8 cellular contexts compared by ENCODE assay signal in the genomic region with DNA sequence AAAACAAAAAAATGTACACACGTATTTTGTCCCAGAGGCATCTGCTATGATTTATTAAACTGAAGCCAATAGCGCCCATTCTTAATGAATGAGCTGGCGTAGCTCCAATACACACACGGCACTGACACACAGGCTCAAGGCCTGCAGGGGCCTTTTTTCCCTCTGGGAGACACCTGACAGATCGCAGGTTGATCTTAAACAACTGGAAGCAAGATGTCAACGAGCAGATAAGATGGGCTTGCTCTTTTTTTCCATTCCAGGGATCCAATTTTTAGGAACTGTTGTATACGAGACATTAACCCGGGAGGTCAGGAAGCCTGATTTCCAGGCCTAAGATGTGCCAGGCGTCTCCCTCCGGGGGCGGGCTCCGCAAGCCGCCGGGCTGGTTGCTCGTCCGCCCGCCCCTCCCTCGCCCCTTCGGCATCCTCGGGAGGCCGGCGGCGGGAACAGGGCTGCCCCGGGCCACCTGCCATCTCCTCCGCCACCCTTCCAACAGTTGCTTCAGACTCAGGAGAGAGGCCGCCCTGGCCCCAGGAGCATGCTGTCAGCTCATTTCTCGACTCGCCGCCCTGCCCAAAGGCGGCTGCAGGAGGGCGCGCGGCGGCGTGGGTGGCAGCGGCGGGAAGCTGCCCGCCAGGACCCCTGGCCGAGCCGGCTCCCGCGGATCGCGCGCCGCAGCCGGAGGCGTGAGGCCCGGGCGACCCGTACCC. TPM values are rescaled to one million over a fixed set of nuclear protein-coding genes. Genes with fewer than 3 reads are reported as not detected.
DNase-seq lines count a peak whose midpoint lies in the region; ATAC-seq, FAIRE-seq and TF ChIP-seq lines count a peak whose summit lies in the region.

No MANE protein-coding gene starts in this region.

- 0 to 1% (median 1%) methylated on average over 36 to 51 of the region's 51 CpGs for WGBS in small intestine, 3 donors

- peaks cover 5% of the 10 kb centered on the region; the same call in 1 of the 2 replicates for H3F3A ChIP-seq in SU-DHL-6 (ENCODE audit: insufficient read depth)

- peak; percentile 41 for DNase-seq in DND-41
- peak; percentile 43 for DNase-seq in KBM-7
- DNase-seq in astrocyte of the cerebellum (ENCODE audit: low read depth): no peak
- DNase-seq in iPS-NIHi7 (ENCODE audit: extremely low spot score): peak; percentile 53
- DNase-seq in small intestine: peak; percentile 56
- no peak for DNase-seq in KG1 (lab: John Stamatoyannopoulos, UW)

- H4K20me1 ChIP-seq in DND-41 (ENCODE audit: insufficient read depth, low read length): peaks cover 19% of the 10 kb centered on the region; the same call in 1 of the 2 replicates
- H4K20me1 ChIP-seq in SU-DHL-6 (ENCODE audit: low read depth, low read length): 0 out of 2 replicates have a peak, but pooled peaks cover 2% of the 10 kb centered on the region

- H3K4me1 ChIP-seq in DND-41 (ENCODE audit: insufficient read depth, low read length) (peaks cover 67% of the 10 kb centered on the region), small intestine (ENCODE audit: control insufficient read depth in 2 of 2, insufficient read depth in 1 of 2, low read depth in 1 of 2, low read length in 1 of 2) (peaks cover 0 to 6% of the 10 kb centered on the region in 2 donors)

- H3K79me2 ChIP-seq in DND-41 (ENCODE audit: insufficient read depth, low read length) (peaks cover 57% of the 10 kb centered on the region), SU-DHL-6 (ENCODE audit: insufficient read depth, low read length) (peaks cover 86% of the 10 kb centered on the region)

- no peaks in the 10 kb centered on the region for H3K27me3 ChIP-seq in DND-41 (ENCODE audit: insufficient read depth, low read length, poor library complexity)
- no peaks in the 10 kb centered on the region for H3K27me3 ChIP-seq in SU-DHL-6 (ENCODE audit: low read length)
- H3K27me3 ChIP-seq in small intestine (ENCODE audit: control insufficient read depth in 2 of 2, insufficient read depth in 2 of 2, low read length in 2 of 2): no peaks in the 10 kb centered on the region

- H3K9me2 ChIP-seq in SU-DHL-6 (replicated peaks; ENCODE audit: insufficient read depth, low read length): no peaks in the 10 kb centered on the region

- H3K36me3 ChIP-seq in DND-41 (ENCODE audit: insufficient read depth, low read length): peaks cover 17% of the 10 kb centered on the region
- H3K36me3 ChIP-seq in SU-DHL-6 (ENCODE audit: low read length): no peaks in the 10 kb centered on the region
- no peaks in the 10 kb centered on the region for H3K36me3 ChIP-seq in small intestine (ENCODE audit: control insufficient read depth in 2 of 2, insufficient read depth in 2 of 2, low read length in 2 of 2)

- peak overlapping the region; percentile 93 for H3K4me2 ChIP-seq in DND-41 (ENCODE audit: insufficient read depth, low read length)
- peak overlapping the region; percentile 90 for H3K4me2 ChIP-seq in SU-DHL-6 (ENCODE audit: low read depth, low read length, poor library complexity, severe bottlenecking)

- peak overlapping the region; percentile 96 for H2AFZ ChIP-seq in DND-41 (ENCODE audit: low read depth, low read length)
- H2AFZ ChIP-seq in SU-DHL-6 (ENCODE audit: low read depth, low read length, severe bottlenecking): peak overlapping the region; percentile 53

- H3K4me3 ChIP-seq in DND-41 (ENCODE audit: low read depth in 1 of 2, low read length in 2 of 2) (peak overlapping the region; percentile 67 to 91), SU-DHL-6 (ENCODE audit: insufficient read depth, low read length, poor library complexity, severe bottlenecking) (peak overlapping the region; percentile 65), astrocyte of the cerebellum (ENCODE audit: low read depth, low read length) (peak overlapping the region; percentile 67), small intestine (ENCODE audit: low read depth in 1 of 2, low read length in 2 of 2) (peak overlapping the region; percentile 87 to 96)

- TF ChIP-seq CTCF in DND-41 (IDR thresholded peaks at IDR 0.05; ENCODE audit: borderline replicate concordance, extremely low read depth, low read length, poor library complexity, severe bottlenecking) (no peak), SU-DHL-6 (IDR thresholded peaks at IDR 0.05; ENCODE audit: insufficient read depth, low read length, poor library complexity, severe bottlenecking) (no peak), astrocyte of the cerebellum (IDR thresholded peaks at IDR 0.05; ENCODE audit: low read depth, low read length, missing control alignments) (no peak)

- in situ Hi-C loops in KBM-7 (cut with MboI; ENCODE audit: low pct_unique_long_range_greater_than_20kb, low sequenced_read_pairs): no loop called here
- in situ Hi-C loops in astrocyte of the cerebellum (cut with HindIII; ENCODE audit: low sequenced_read_pairs): no loop called here

- ATAC-seq in DND-41 (ENCODE audit: insufficient read depth, low read depth) (peak; percentile 4; the same call in 2 of the 3 replicates), GM21723 (IDR thresholded peaks at IDR 0.05; ENCODE audit: unreplicated experiment) (peak; percentile 14)

- H3K27ac ChIP-seq in DND-41 (ENCODE audit: low read length) (peak overlapping the region; percentile 41; the same call in 1 of the 2 replicates), SU-DHL-6 (ENCODE audit: low read depth, low read length) (peak overlapping the region; percentile 77), small intestine (ENCODE audit: low read depth in 1 of 2, low read length in 1 of 2) (peak overlapping the region; percentile 50 to 69)

- H3K9me3 ChIP-seq in DND-41 (ENCODE audit: insufficient read depth, low read length, severe bottlenecking): no peaks in the 10 kb centered on the region
- no peaks in the 10 kb centered on the region for H3K9me3 ChIP-seq in SU-DHL-6 (ENCODE audit: insufficient read depth, low read length)
- no peaks in the 10 kb centered on the region for H3K9me3 ChIP-seq in small intestine (ENCODE audit: control insufficient read depth, low read depth)

- FAIRE-seq in small intestine (lab: Jason Lieb, UNC): no peak

- H3K9ac ChIP-seq in DND-41 (ENCODE audit: low read depth, low read length) (peak overlapping the region; percentile 71), SU-DHL-6 (ENCODE audit: low read length) (peak overlapping the region; percentile 81)

RNA-seq across cellular contexts. Expression of a gene that starts 0.7 kb away (rescaled TPM):
- 1 to 10 TPM; 4.6 to 7.8 (median 7.6) TPM for polyA plus RNA-seq in small intestine

RNA-seq across cellular contexts. Expression of a gene that starts 1.0 kb away (rescaled TPM):
- polyA plus RNA-seq in small intestine: 10 to 100 TPM; 15.7 to 30.5 (median 21.2) TPM

Comparison
In these comparisons a context has a peak if more than half of its experiments do, and no peak if none do; other contexts are left out.
1. DNase-seq: peak in DND-41 (single experiment), KBM-7 (single experiment), iPS-NIHi7 (single experiment) and small intestine (single experiment); none in astrocyte of the cerebellum (single experiment) and KG1 (single experiment).
2. Peak in every context shown above with its lines, with median percentiles within 50 percentile points of each other: H3K27ac ChIP-seq and H3K4me3 ChIP-seq.